1 cellular context compared by ENCODE assay signal in the genomic region with DNA sequence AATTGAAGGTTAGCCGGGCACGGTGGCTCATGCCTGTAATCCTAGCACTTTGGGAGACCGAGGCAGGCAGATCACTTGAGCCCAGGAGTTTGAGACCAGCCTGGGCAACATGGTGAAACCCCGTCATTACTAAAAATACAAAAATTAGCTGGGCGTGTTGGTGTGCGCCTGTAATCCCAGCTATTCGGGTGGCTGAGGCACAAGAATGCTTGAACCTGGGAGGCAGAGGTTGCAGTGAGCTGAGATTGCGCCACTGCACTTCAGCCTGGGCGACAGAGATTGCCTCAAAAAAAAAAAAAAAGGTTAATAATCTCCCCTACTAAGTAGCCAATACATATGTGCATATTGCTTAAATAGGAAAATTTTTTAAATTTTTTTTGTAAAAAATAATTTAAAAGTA. TPM values are rescaled to one million over a fixed set of nuclear protein-coding genes. Genes with fewer than 3 reads are reported as not detected.
"Had no signal": no experiment of that assay in that cellular context is flagged by ENCODE, and none has a peak within 500 bp of the region (broad histone marks: within the 10 kb centered on the region; RNA-seq: fewer than 3 reads in every experiment).

No MANE protein-coding gene starts in this region.

RNA-seq across cellular contexts. Expression of gene CCDC81, which starts 42.3 kb away (rescaled TPM):
- total RNA-seq: vagina had no signal
